8 cellular contexts compared by ENCODE assay signal in the genomic region with DNA sequence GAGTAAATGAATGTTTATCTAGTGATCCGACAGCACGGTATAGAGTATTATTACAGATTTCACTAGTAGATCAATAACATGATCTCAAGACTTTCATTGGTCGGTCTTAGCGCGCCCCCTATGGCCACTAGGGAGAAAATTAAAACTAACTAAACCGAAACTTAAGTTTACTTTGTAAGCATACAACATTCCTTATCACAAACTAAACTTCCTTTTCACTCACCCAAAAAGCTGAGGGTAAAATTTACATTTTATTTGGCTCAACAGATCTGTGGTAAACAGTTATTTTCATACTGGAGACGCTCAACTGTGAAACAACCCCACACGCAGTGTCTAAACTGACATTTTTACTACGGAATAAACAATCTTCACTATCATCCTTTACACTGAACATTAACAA.
A peak's percentile ranks its signal among the peaks of the same experiment; 100 is the strongest.
DNase-seq lines count a peak whose midpoint lies in the region; ATAC-seq and TF ChIP-seq lines count a peak whose summit lies in the region.

No MANE protein-coding gene starts in this region.

- H3K9me3 Mint-ChIP-seq in chondrocyte (ENCODE audit: low read depth), result no peaks in the 10 kb centered on the region

- no peak overlapping the region for H3K27ac ChIP-seq in heart left ventricle

- H3K27ac Mint-ChIP-seq in chondrocyte (ENCODE audit: unreplicated experiment), result no peak overlapping the region

- peak overlapping the region; percentile 40 for H3K9ac ChIP-seq in mucosa of stomach (ENCODE audit: low read length)

- no peaks in the 10 kb centered on the region for H3K36me3 Mint-ChIP-seq in chondrocyte (ENCODE audit: low read depth)

- H3K4me1 ChIP-seq in heart left ventricle, result no peaks in the 10 kb centered on the region
- H3K4me1 ChIP-seq in mucosa of stomach (ENCODE audit: control insufficient read depth, insufficient read depth, low read length), result no peaks in the 10 kb centered on the region

- peak in 9 of 12 donors; percentile 32 to 60 (median 50) for TF ChIP-seq CTCF in heart left ventricle (IDR thresholded peaks at IDR 0.05)
- TF ChIP-seq CTCF in chondrocyte (IDR thresholded peaks at IDR 0.05), result peak; percentile 64
- no peak for TF ChIP-seq CTCF in omental fat pad (IDR thresholded peaks at IDR 0.05)

- H3K4me3 ChIP-seq in heart left ventricle (peak overlapping the region in 3 of 12 donors; percentile 27 to 31 (median 30)), mucosa of stomach (ENCODE audit: low read length) (no peak overlapping the region)

- H3K36me3 ChIP-seq in heart left ventricle (no peaks in the 10 kb centered on the region), mucosa of stomach (ENCODE audit: control insufficient read depth, insufficient read depth, low read length) (no peaks in the 10 kb centered on the region)

- H3K9me3 ChIP-seq in heart left ventricle, result no peaks in the 10 kb centered on the region
- H3K9me3 ChIP-seq in mucosa of stomach (ENCODE audit: control insufficient read depth, low read length), result no peaks in the 10 kb centered on the region

- no peaks in the 10 kb centered on the region for H3K27me3 ChIP-seq in heart left ventricle
- H3K27me3 ChIP-seq in mucosa of stomach (ENCODE audit: control insufficient read depth, insufficient read depth, low read length), result no peaks in the 10 kb centered on the region

- intact Hi-C loops in heart left ventricle (cut with DNase I) (loop anchor here in 3 of 10 donors (5.0 to 10.0 kb wide), 2 partner anchors 741 to 743 kb away; no protein-coding TSS in a partner anchor), left cardiac atrium (cut with DNase I) (no loop called here)

- ATAC-seq in heart left ventricle, result no peak
- no peak for ATAC-seq in left cardiac atrium
- ATAC-seq in HG02571 (IDR thresholded peaks at IDR 0.05; ENCODE audit: unreplicated experiment), result peak; percentile 65
- no peak for ATAC-seq in omental fat pad (ENCODE audit: low FRiP score)

- DNase-seq in heart left ventricle, result no peak
- DNase-seq in left cardiac atrium, result no peak
- DNase-seq in NOMO-1 (lab: John Stamatoyannopoulos, UW; ENCODE audit: unreplicated experiment in 2 of 2), result peak; percentile 0 to 49
- DNase-seq in chondrocyte (ENCODE audit: low spot score), result no peak
- DNase-seq in omental fat pad (ENCODE audit: low spot score), result no peak
- DNase-seq in NCI-H2081 treated with DMSO at 0.1 percent for 48 hours (lab: John Stamatoyannopoulos, UW), result no peak

- H3K4me3 Mint-ChIP-seq in chondrocyte (ENCODE audit: unreplicated experiment), result no peak overlapping the region

- TF ChIP-seq POLR2A in heart left ventricle (IDR thresholded peaks at IDR 0.05), result no peak

- H3K27me3 Mint-ChIP-seq in chondrocyte (ENCODE audit: low read depth), result peaks cover 6% of the 10 kb centered on the region

- 26 to 47% (median 40%) methylated on average over 9 of the region's 9 CpGs for WGBS in heart left ventricle, 4 donors

- H3K4me1 Mint-ChIP-seq in chondrocyte (ENCODE audit: low read depth), result no peaks in the 10 kb centered on the region

Comparison
In these comparisons a context has a peak if more than half of its experiments do, and no peak if none do; other contexts are left out.
1. DNase-seq: peak in NOMO-1 (2 of 2); none in heart left ventricle (0 of 5), left cardiac atrium (single experiment), chondrocyte (single experiment), omental fat pad (single experiment) and NCI-H2081 treated with DMSO at 0.1 percent for 48 hours (single experiment).
2. CTCF ChIP-seq: peak in heart left ventricle (9 of 12) and chondrocyte (single experiment); none in omental fat pad (0 of 3).